In genomic region chr16:75548456-75548855, GRCh38 we compare ENCODE assay signal across 3 cellular contexts. TPM values are rescaled to one million over a fixed set of nuclear protein-coding genes. Genes with fewer than 3 reads are reported as not detected.
"Had no signal": no experiment of that assay in that cellular context is flagged by ENCODE, and none has a peak within 500 bp of the region (broad histone marks: within the 10 kb centered on the region; RNA-seq: fewer than 3 reads in every experiment).

No MANE protein-coding gene starts in this region.

RNA-seq across cellular contexts. Expression of gene CHST5, which starts 12.5 kb away (rescaled TPM):
- total RNA-seq: LHCN-M2, M059J, MCF 10A had no signal
